17 cellular contexts compared by ENCODE assay signal in genomic region chr1:159791461-159791860, GRCh38.
A peak's percentile ranks its signal among the peaks of the same experiment; 100 is the strongest.
DNase-seq lines count a peak whose midpoint lies in the region.
"Had no signal": no experiment of that assay in that cellular context is flagged by ENCODE, and none has a peak within 500 bp of the region (broad histone marks: within the 10 kb centered on the region; RNA-seq: fewer than 3 reads in every experiment).

No MANE protein-coding gene starts in this region.

- H3K9me3 ChIP-seq in HUES6 (ENCODE audit: control insufficient read depth, insufficient read depth, low read depth, low read length) = no peaks in the 10 kb centered on the region
- H3K9me3 ChIP-seq: BLaER1, Caco-2 had no signal

- peaks cover 9% of the 10 kb centered on the region; the same call in 1 of the 2 replicates for H3K27me3 ChIP-seq in HUES6 (ENCODE audit: control insufficient read depth, insufficient read depth, low read length)
- H3K27me3 ChIP-seq: BLaER1 had no signal

- DNase-seq in DMS 273 (lab: John Stamatoyannopoulos, UW; ENCODE audit: unreplicated experiment) (peak; percentile 9), DMS 273 treated with DMSO at 0.1 percent for 48 hours (lab: John Stamatoyannopoulos, UW) (no peak), NCI-H2171 treated with DMSO at 0.1 percent for 48 hours (lab: John Stamatoyannopoulos, UW) (peak; percentile 13), NCI-H2171 (lab: John Stamatoyannopoulos, UW) (no peak), superior temporal gyrus (ENCODE audit: extremely low spot score) (no peak)
- DNase-seq: Caco-2; CD4-positive, CD25-positive, alpha-beta regulatory T cell; CD8-positive, alpha-beta T cell; DMS53; DMS79 treated with DMSO at 0.1 percent for 48 hours; GF-D8; H9 had no signal

- H3K4me1 ChIP-seq in HUES6 (ENCODE audit: control insufficient read depth, insufficient read depth, low read length) = no peaks in the 10 kb centered on the region
- H3K4me1 ChIP-seq: BLaER1 had no signal

- no peak overlapping the region for H3K4me3 ChIP-seq in HUES6 (ENCODE audit: low read depth, low read length)
- H3K4me3 ChIP-seq: BLaER1, GM23338 had no signal

- H3K36me3 ChIP-seq in HUES6 (ENCODE audit: control insufficient read depth, insufficient read depth, low read length) = no peaks in the 10 kb centered on the region
- H3K36me3 ChIP-seq: BLaER1 had no signal

- peak overlapping the region; percentile 16 for H3K9ac ChIP-seq in HUES6 (ENCODE audit: low read length)
- H3K9ac ChIP-seq: BLaER1 had no signal

- H3K27ac ChIP-seq in HUES6 (ENCODE audit: low read depth, low read length) = no peak overlapping the region
- H3K27ac ChIP-seq: 22Rv1, BLaER1, C4-2B had no signal

Comparison
In these comparisons a context has a peak if more than half of its experiments do, and no peak if none do; other contexts are left out.
1. DNase-seq: peak in DMS 273 (single experiment) and NCI-H2171 treated with DMSO at 0.1 percent for 48 hours (single experiment); none in DMS 273 treated with DMSO at 0.1 percent for 48 hours (single experiment), NCI-H2171 (single experiment) and superior temporal gyrus (single experiment).